1 cellular context compared by ENCODE assay signal in the genomic region with DNA sequence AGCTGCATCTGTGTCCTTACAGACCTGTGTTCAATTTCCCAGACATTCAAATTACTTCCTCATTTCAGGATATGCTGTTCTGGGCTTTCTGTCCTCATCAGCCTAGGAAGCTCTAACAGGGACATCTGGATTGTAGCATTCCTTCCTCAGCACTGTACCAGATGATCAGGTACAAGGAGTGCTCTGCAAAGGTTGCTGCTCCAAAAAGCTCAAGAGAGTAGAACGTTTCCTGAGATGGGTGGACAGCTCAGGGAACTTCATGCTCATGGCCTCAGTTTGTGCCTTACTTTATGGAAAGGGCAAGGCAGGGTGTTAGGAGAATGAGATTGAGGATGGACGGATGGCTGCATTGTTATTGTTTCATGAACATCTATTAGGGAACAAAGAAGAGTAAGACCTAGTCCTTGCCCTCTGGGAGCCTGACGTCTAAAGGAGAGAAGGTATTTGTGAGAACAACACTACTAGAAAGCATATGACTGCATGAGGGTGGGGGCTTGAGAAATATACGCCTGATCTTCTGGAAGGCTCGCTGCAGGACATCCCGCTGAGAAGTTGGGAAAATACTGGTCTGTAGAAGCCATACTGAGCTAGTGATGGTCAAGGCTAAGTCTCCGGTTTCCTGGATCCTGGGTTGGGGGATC.
TF ChIP-seq lines count a peak whose summit lies in the region.

No MANE protein-coding gene starts in this region.

TF ChIP-seq in SK-N-SH treated with all-trans-retinoic acid at 6 μM for 48 hours, 23 proteins besides CTCF, POLR2A, EP300 and RAD21 (continued from another document):
- TF ChIP-seq, protein P1, sequence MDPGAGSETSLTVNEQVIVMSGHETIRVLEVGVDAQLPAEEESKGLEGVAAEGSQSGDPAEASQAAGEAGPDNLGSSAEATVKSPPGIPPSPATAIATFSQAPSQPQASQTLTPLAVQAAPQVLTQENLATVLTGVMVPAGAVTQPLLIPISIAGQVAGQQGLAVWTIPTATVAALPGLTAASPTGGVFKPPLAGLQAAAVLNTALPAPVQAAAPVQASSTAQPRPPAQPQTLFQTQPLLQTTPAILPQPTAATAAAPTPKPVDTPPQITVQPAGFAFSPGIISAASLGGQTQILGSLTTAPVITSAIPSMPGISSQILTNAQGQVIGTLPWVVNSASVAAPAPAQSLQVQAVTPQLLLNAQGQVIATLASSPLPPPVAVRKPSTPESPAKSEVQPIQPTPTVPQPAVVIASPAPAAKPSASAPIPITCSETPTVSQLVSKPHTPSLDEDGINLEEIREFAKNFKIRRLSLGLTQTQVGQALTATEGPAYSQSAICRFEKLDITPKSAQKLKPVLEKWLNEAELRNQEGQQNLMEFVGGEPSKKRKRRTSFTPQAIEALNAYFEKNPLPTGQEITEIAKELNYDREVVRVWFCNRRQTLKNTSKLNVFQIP (CRISPR knock-in tag; IDR thresholded peaks at IDR 0.05; ENCODE audit: borderline replicate concordance, low read depth), result no peak
- no peak for TF ChIP-seq ESRRG (CRISPR knock-in tag; IDR thresholded peaks at IDR 0.05)
- no peak for TF ChIP-seq RARB (CRISPR knock-in tag; IDR thresholded peaks at IDR 0.05)
- no peak for TF ChIP-seq SNAI2 (CRISPR knock-in tag; IDR thresholded peaks at IDR 0.05)
- TF ChIP-seq ZNF565 (CRISPR knock-in tag; conservative IDR thresholded peaks at IDR 0.05; ENCODE audit: low read depth), result no peak
- TF ChIP-seq GLIS3 (CRISPR knock-in tag; IDR thresholded peaks at IDR 0.05), result no peak
- no peak for TF ChIP-seq ISL1 (CRISPR knock-in tag; IDR thresholded peaks at IDR 0.05)
- TF ChIP-seq, protein P2, sequence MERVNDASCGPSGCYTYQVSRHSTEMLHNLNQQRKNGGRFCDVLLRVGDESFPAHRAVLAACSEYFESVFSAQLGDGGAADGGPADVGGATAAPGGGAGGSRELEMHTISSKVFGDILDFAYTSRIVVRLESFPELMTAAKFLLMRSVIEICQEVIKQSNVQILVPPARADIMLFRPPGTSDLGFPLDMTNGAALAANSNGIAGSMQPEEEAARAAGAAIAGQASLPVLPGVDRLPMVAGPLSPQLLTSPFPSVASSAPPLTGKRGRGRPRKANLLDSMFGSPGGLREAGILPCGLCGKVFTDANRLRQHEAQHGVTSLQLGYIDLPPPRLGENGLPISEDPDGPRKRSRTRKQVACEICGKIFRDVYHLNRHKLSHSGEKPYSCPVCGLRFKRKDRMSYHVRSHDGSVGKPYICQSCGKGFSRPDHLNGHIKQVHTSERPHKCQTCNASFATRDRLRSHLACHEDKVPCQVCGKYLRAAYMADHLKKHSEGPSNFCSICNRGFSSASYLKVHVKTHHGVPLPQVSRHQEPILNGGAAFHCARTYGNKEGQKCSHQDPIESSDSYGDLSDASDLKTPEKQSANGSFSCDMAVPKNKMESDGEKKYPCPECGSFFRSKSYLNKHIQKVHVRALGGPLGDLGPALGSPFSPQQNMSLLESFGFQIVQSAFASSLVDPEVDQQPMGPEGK (CRISPR knock-in tag; IDR thresholded peaks at IDR 0.05; ENCODE audit: borderline replicate concordance), result no peak
TF ChIP-seq in SK-N-SH treated with all-trans-retinoic acid at 6 μM for 48 hours: peak in this region for 0.
